Comparison of ENCODE assay signal across 20 cellular contexts in the genomic region with DNA sequence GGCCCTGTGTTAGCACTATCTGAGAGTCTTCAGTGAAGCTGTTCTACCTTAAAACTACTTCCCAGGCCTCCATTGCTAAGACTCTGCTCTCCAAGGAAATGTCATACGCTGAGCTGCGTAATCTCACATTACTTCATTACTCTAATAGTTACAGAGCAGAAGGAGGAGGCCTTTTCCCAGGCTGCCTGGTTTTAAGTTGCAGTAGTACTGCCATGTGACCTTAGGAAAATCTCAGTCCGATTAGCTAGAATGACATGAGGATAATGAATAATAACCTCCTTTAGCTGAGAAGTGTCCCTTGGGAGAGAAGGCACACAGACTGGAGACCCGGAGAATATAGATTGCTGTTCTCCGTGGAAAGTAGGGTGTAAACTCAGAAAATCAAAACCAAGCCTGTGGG.
DNase-seq lines count a peak whose midpoint lies in the region; ATAC-seq lines count a peak whose summit lies in the region.
"Had no signal": no experiment of that assay in that cellular context is flagged by ENCODE, and none has a peak within 500 bp of the region (broad histone marks: within the 10 kb centered on the region; RNA-seq: fewer than 3 reads in every experiment).

No MANE protein-coding gene starts in this region.

- H3K4me1 ChIP-seq in SJCRH30: 0 out of 2 replicates have a peak, but pooled peaks cover 2% of the 10 kb centered on the region
- H3K4me1 ChIP-seq: ascending aorta, parathyroid adenoma had no signal

- intact Hi-C loops in left cardiac atrium (cut with DNase I): no loop called here
- intact Hi-C loops in sciatic nerve (cut with DNase I): no loop called here

- H3K27me3 ChIP-seq in SJCRH30: no peaks in the 10 kb centered on the region
- H3K27me3 ChIP-seq: ascending aorta, hepatocyte had no signal

- no peak overlapping the region for H3K27ac ChIP-seq in SJCRH30
- H3K27ac ChIP-seq: ascending aorta, hepatocyte, parathyroid adenoma, RWPE1 had no signal

- peak; percentile 58 to 83 for ATAC-seq in left cardiac atrium
- peak; percentile 64 for ATAC-seq in sciatic nerve
- no peak for ATAC-seq in GM18858 (IDR thresholded peaks at IDR 0.05; ENCODE audit: unreplicated experiment)
- ATAC-seq: activated naive CD4-positive, alpha-beta T cell treated with anti-CD3 and anti-CD28 coated beads, Interleukin-2, amount 50 U/mL, for 72 hours; K562; left lobe of liver; natural killer cell; WTC11 had no signal

- DNase-seq in NCI-H2171 (lab: John Stamatoyannopoulos, UW) (peak; percentile 69), amniotic epithelial cell (ENCODE audit: low read depth) (peak; percentile 2), left cardiac atrium (no peak), sciatic nerve (ENCODE audit: low spot score) (no peak), SJCRH30 (no peak), KBM-7 (no peak)
- DNase-seq: GOT3; natural killer cell; NCI-H146; NCI-H748 treated with DMSO at 0.1 percent for 48 hours; stimulated activated CD8-positive, alpha-beta memory T cell treated with anti-CD3 and anti-CD28 coated beads, Interleukin-4, amount 100 ng/mL, for 48 hours had no signal

- no peak overlapping the region for H3K4me3 ChIP-seq in SJCRH30
- H3K4me3 ChIP-seq: ascending aorta, hepatocyte, K562 had no signal

- H3K36me3 ChIP-seq in SJCRH30: no peaks in the 10 kb centered on the region
- H3K36me3 ChIP-seq: ascending aorta had no signal

- in situ Hi-C loops in KBM-7 (cut with MboI; ENCODE audit: low pct_unique_long_range_greater_than_20kb, low sequenced_read_pairs): no loop called here

- H3K9me3 ChIP-seq in SJCRH30 (replicated peaks): no peaks in the 10 kb centered on the region
- H3K9me3 ChIP-seq: ascending aorta had no signal

Comparison
In these comparisons a context has a peak if more than half of its experiments do, and no peak if none do; other contexts are left out.
1. DNase-seq: peak in NCI-H2171 (single experiment) and amniotic epithelial cell (single experiment); none in left cardiac atrium (single experiment), sciatic nerve (single experiment), SJCRH30 (0 of 2) and KBM-7 (single experiment).